ENCODE assay signal across 9 cellular contexts in genomic region chr3:52108302-52109232, GRCh38. TPM values are rescaled to one million over a fixed set of nuclear protein-coding genes. Genes with fewer than 3 reads are reported as not detected.
DNase-seq lines count a peak whose midpoint lies in the region; ATAC-seq and TF ChIP-seq lines count a peak whose summit lies in the region.
"Had no signal": no experiment of that assay in that cellular context is flagged by ENCODE, and none has a peak within 500 bp of the region (broad histone marks: within the 10 kb centered on the region; RNA-seq: fewer than 3 reads in every experiment).

No MANE protein-coding gene starts in this region.

- peak overlapping the region in 1 of 3 donors; percentile 57 for H3K9ac ChIP-seq in skeletal muscle tissue (ENCODE audit: low read depth in 1 of 3, low read length in 3 of 3)

- H3K27me3 Mint-ChIP-seq in HFFc6 (ENCODE audit: insufficient read depth) (no peaks in the 10 kb centered on the region), WTC11 (ENCODE audit: low read depth) (no peaks in the 10 kb centered on the region)
- no peaks in the 10 kb centered on the region for H3K27me3 Mint-ChIP-seq in activated naive CD4-positive, alpha-beta T cell treated with anti-CD3 and anti-CD28 coated beads for 36 hours (ENCODE audit: low read depth)

- peaks cover 5% of the 10 kb centered on the region; the same call in 1 of the 2 replicates for H3K4me1 Mint-ChIP-seq in HFFc6 (ENCODE audit: low read depth)
- peaks cover 3% of the 10 kb centered on the region; the same call in 1 of the 2 replicates for H3K4me1 Mint-ChIP-seq in WTC11
- H3K4me1 Mint-ChIP-seq in activated naive CD4-positive, alpha-beta T cell treated with anti-CD3 and anti-CD28 coated beads for 36 hours (ENCODE audit: low read depth), result no peaks in the 10 kb centered on the region

- H3K36me3 Mint-ChIP-seq in HFFc6 (ENCODE audit: low read depth) (peaks cover 12% of the 10 kb centered on the region; the same call in 1 of the 2 replicates), WTC11 (peaks cover 31% of the 10 kb centered on the region)
- H3K36me3 Mint-ChIP-seq in activated naive CD4-positive, alpha-beta T cell treated with anti-CD3 and anti-CD28 coated beads for 36 hours (ENCODE audit: low read depth), result peaks cover 5% of the 10 kb centered on the region

- H3K4me3 ChIP-seq in right atrium auricular region (peak overlapping the region in 1 of 2 donors; percentile 24), skeletal muscle tissue (ENCODE audit: low read length in 3 of 3) (peak overlapping the region; percentile 32 to 56 (median 51))

- CTCF ChIA-PET in WTC11 (lab: Charles Lee), result interaction anchor here (0.7 to 2.5 kb wide), 13 partner anchors 10 to 289 kb away, joined by 3 to 21 read pairs (median 4); partner anchors contain the start of gene DUSP7
- CTCF ChIA-PET in activated naive CD4-positive, alpha-beta T cell treated with anti-CD3 and anti-CD28 coated beads for 36 hours (lab: Charles Lee), result interaction anchor here (1.2 kb wide), 1 partner anchor 15 kb away, joined by 4 read pairs; no protein-coding TSS in a partner anchor

- POLR2A ChIA-PET in WTC11 (lab: Charles Lee), result no interaction called here

- H3K4me3 Mint-ChIP-seq in HFFc6 (no peak overlapping the region), WTC11 (no peak overlapping the region)
- no peak overlapping the region for H3K4me3 Mint-ChIP-seq in activated naive CD4-positive, alpha-beta T cell treated with anti-CD3 and anti-CD28 coated beads for 36 hours

- H3K27ac ChIP-seq in right atrium auricular region (peak overlapping the region; percentile 80 to 86), skeletal muscle tissue (ENCODE audit: low read depth, low read length) (no peak overlapping the region)

- H3K27me3 ChIP-seq in right atrium auricular region, result no peaks in the 10 kb centered on the region
- no peaks in the 10 kb centered on the region for H3K27me3 ChIP-seq in skeletal muscle tissue (ENCODE audit: control insufficient read depth in 3 of 3, insufficient read depth in 3 of 3, low read length in 3 of 3)

- H3K27ac Mint-ChIP-seq in HFFc6 (no peak overlapping the region), WTC11 (peak overlapping the region; percentile 30; the same call in 1 of the 2 replicates)
- H3K27ac Mint-ChIP-seq in activated naive CD4-positive, alpha-beta T cell treated with anti-CD3 and anti-CD28 coated beads for 36 hours, result no peak overlapping the region

- H3K36me3 ChIP-seq in right atrium auricular region (no peaks in the 10 kb centered on the region), skeletal muscle tissue (ENCODE audit: control insufficient read depth in 3 of 3, insufficient read depth in 3 of 3, low read length in 3 of 3) (no peaks in the 10 kb centered on the region)

- intact Hi-C loops in activated naive CD4-positive, alpha-beta T cell treated with anti-CD3 and anti-CD28 coated beads for 36 hours (cut with micrococcal nuclease), result no loop called here

- ATAC-seq in WTC11 (peak; percentile 80), HG03045 (IDR thresholded peaks at IDR 0.05; ENCODE audit: unreplicated experiment) (no peak)

- H3K4me1 ChIP-seq in right atrium auricular region (peaks cover 0 to 35% of the 10 kb centered on the region in 2 donors), skeletal muscle tissue (ENCODE audit: control insufficient read depth in 3 of 3, insufficient read depth in 3 of 3, low read length in 3 of 3) (peaks cover 12 to 28% (median 21%) of the 10 kb centered on the region in 3 donors)

- H3K9me3 ChIP-seq in right atrium auricular region (no peaks in the 10 kb centered on the region), skeletal muscle tissue (ENCODE audit: control insufficient read depth in 3 of 3, low read length in 3 of 3) (no peaks in the 10 kb centered on the region)

- H3K9me3 Mint-ChIP-seq in HFFc6 (no peaks in the 10 kb centered on the region), WTC11 (no peaks in the 10 kb centered on the region)
- no peaks in the 10 kb centered on the region for H3K9me3 Mint-ChIP-seq in activated naive CD4-positive, alpha-beta T cell treated with anti-CD3 and anti-CD28 coated beads for 36 hours

- DNase-seq in HFFc6 (no peak), WTC11 (ENCODE audit: low spot score) (peak; percentile 30), right atrium auricular region (ENCODE audit: low spot score) (peak; percentile 69)
- no peak for DNase-seq in activated CD4-positive, alpha-beta T cell treated with anti-CD3 and anti-CD28 coated beads for 4 hours
- no peak for DNase-seq in activated naive CD4-positive, alpha-beta T cell treated with anti-CD3 and anti-CD28 coated beads for 36 hours
- DNase-seq: NCI-H446 treated with DMSO at 0.1 percent for 48 hours; stimulated activated CD4-positive, alpha-beta T cell treated with anti-CD3 and anti-CD28 coated beads, Interleukin-15, amount 100 ng/mL, for 24 hours had no signal

- TF ChIP-seq CTCF in HFFc6 (IDR thresholded peaks at IDR 0.05) (peak; percentile 41; the same call in 1 of the 2 replicates), WTC11 (IDR thresholded peaks at IDR 0.05) (no peak), right atrium auricular region (IDR thresholded peaks at IDR 0.05) (peak; percentile 28 to 64)

TF ChIP-seq in WTC11, 78 proteins besides CTCF, POLR2A, EP300 and RAD21 (continues in another document):
- no peak for TF ChIP-seq ZBTB43 (CRISPR knock-in tag; IDR thresholded peaks at IDR 0.05)
- TF ChIP-seq ZNF423 (CRISPR knock-in tag; IDR thresholded peaks at IDR 0.05), result no peak
- no peak for TF ChIP-seq ZSCAN18 (CRISPR knock-in tag; IDR thresholded peaks at IDR 0.05)
- TF ChIP-seq KAT7 (CRISPR knock-in tag; IDR thresholded peaks at IDR 0.05; ENCODE audit: borderline replicate concordance), result no peak
- TF ChIP-seq NR2C2 (CRISPR knock-in tag; IDR thresholded peaks at IDR 0.05), result no peak
- TF ChIP-seq STAT6 (CRISPR knock-in tag; conservative IDR thresholded peaks at IDR 0.05; ENCODE audit: low read depth), result no peak
- TF ChIP-seq USF1 (CRISPR knock-in tag; IDR thresholded peaks at IDR 0.05), result no peak

RNA-seq across cellular contexts. Expression of gene POC1A, which starts 45.7 kb away (rescaled TPM):
- 10 to 100 TPM; 11.0 to 21.3 (median 20.5) TPM for total RNA-seq in HFFc6 (2021; fragmentation: NEBNext Ultra II Directional; extraction: Animal tissue kit (Norgen Biotek cat#: 25700))
- total RNA-seq in WTC11 (2021), result 31.3 to 36.2 TPM (median 34.9 TPM) in 3 replicates
- under 1 TPM; 0.47 to 0.78 TPM for total RNA-seq in right atrium auricular region
- total RNA-seq in skeletal muscle tissue, result 2.6 TPM
- total RNA-seq in activated naive CD4-positive, alpha-beta T cell treated with anti-CD3 and anti-CD28 coated beads for 36 hours, result 10 to 100 TPM; 32.3 to 32.7 TPM

RNA-seq across cellular contexts. Expression of gene DUSP7, which starts 52.2 kb away (rescaled TPM):
- 10 to 100 TPM; 31.7 to 43.3 (median 37.4) TPM for total RNA-seq in HFFc6 (2021; fragmentation: NEBNext Ultra II Directional; extraction: Animal tissue kit (Norgen Biotek cat#: 25700))
- total RNA-seq in WTC11 (2021), result 15.9 to 18.8 TPM (median 16.2 TPM) in 3 replicates
- total RNA-seq in right atrium auricular region, result 10 to 100 TPM; 17.7 to 33.7 TPM
- total RNA-seq in skeletal muscle tissue, result 5.2 TPM
- total RNA-seq in activated naive CD4-positive, alpha-beta T cell treated with anti-CD3 and anti-CD28 coated beads for 36 hours, result 1 to 10 TPM; 8.2 to 9.1 TPM

Comparison
In these comparisons a context has a peak if more than half of its experiments do, and no peak if none do; other contexts are left out.
1. DNase-seq: peak in WTC11 (single experiment) and right atrium auricular region (single experiment); none in HFFc6 (single experiment), activated CD4-positive, alpha-beta T cell treated with anti-CD3 and anti-CD28 coated beads for 4 hours (0 of 2) and activated naive CD4-positive, alpha-beta T cell treated with anti-CD3 and anti-CD28 coated beads for 36 hours (single experiment).